Comparison of ENCODE assay signal across 8 cellular contexts in genomic region chr4:88378691-88379559, GRCh38. TPM values are rescaled to one million over a fixed set of nuclear protein-coding genes. Genes with fewer than 3 reads are reported as not detected.
A peak's percentile ranks its signal among the peaks of the same experiment; 100 is the strongest.
DNase-seq lines count a peak whose midpoint lies in the region; ATAC-seq and TF ChIP-seq lines count a peak whose summit lies in the region.

HERC6 (plus strand) TSS chr4:88378852; CDS start chr4:88378922, 70 bp downstream.

- 0% methylated on average over 13 of the region's 62 CpGs for WGBS in right lobe of liver (ENCODE audit: insufficient coverage, low coverage, low lambda C conversion rate, missing lambda C conversion rate)

- H3K9ac ChIP-seq in duodenal mucosa (ENCODE audit: low read depth in 1 of 2, low read length in 2 of 2) = peak within 1 kb of the TSS; percentile 85 to 88

- DNase-seq in BJ (ENCODE audit: low read depth) = peak; percentile 19
- peak; percentile 13 for DNase-seq in NCI-H524 treated with DMSO at 0.1 percent for 48 hours (lab: John Stamatoyannopoulos, UW)
- DNase-seq in activated CD4-positive, alpha-beta T cell treated with anti-CD3 and anti-CD28 coated beads, Interleukin-2, amount 50 U/mL, for 4 hours = peak; percentile 62 to 66
- peak; percentile 79 to 85 (median 82) for DNase-seq in right lobe of liver
- peak; percentile 75 for DNase-seq in stimulated activated CD4-positive, alpha-beta T cell treated with anti-CD3 and anti-CD28 coated beads, Interleukin-4, amount 100 ng/mL, for 24 hours

- H3K36me3 ChIP-seq in BJ (ENCODE audit: control insufficient read depth, insufficient read depth, low read length) = no peaks in the 10 kb centered on the region
- H3K36me3 ChIP-seq in duodenal mucosa (ENCODE audit: control insufficient read depth in 1 of 2, insufficient read depth in 2 of 2, low read length in 2 of 2) = no peaks in the 10 kb centered on the region
- no peaks in the 10 kb centered on the region for H3K36me3 ChIP-seq in right lobe of liver

- H3K27ac ChIP-seq in duodenal mucosa (ENCODE audit: low read depth, low read length) (peak within 1 kb of the TSS; percentile 90), right lobe of liver (peak within 1 kb of the TSS; percentile 92 to 100 (median 99))

- TF ChIP-seq CTCF in BJ (IDR thresholded peaks at IDR 0.05; ENCODE audit: insufficient read depth, low read depth, low read length) = peak; percentile 82
- peak; percentile 60 to 87 (median 68) for TF ChIP-seq CTCF in right lobe of liver (IDR thresholded peaks at IDR 0.05)

- H3K27me3 ChIP-seq in BJ (ENCODE audit: control insufficient read depth, insufficient read depth, low read length) (no peaks in the 10 kb centered on the region), duodenal mucosa (ENCODE audit: control insufficient read depth in 1 of 2, insufficient read depth in 2 of 2, low read length in 2 of 2) (no peaks in the 10 kb centered on the region), right lobe of liver (no peaks in the 10 kb centered on the region)

- ATAC-seq in GM19043 (IDR thresholded peaks at IDR 0.05; ENCODE audit: low read depth, unreplicated experiment) (peak; percentile 81), HG03378 (IDR thresholded peaks at IDR 0.05; ENCODE audit: unreplicated experiment) (peak; percentile 73), right lobe of liver (peak; percentile 93 to 97 (median 96))

- H3K4me3 ChIP-seq in BJ (ENCODE audit: low read depth, low read length) (peak within 1 kb of the TSS; percentile 66), duodenal mucosa (ENCODE audit: low read depth in 1 of 2, low read length in 2 of 2) (peak within 1 kb of the TSS; percentile 86 to 92), right lobe of liver (peak within 1 kb of the TSS; percentile 79 to 99 (median 93))

- CTCF ChIA-PET in BJ (lab: Yijun Ruan, JAX) = interaction anchor here (1.0 to 2.0 kb wide), 10 partner anchors 11 to 160 kb away, joined by 3 to 10 read pairs (median 4); no protein-coding TSS in a partner anchor

- H3K9me3 ChIP-seq in duodenal mucosa (ENCODE audit: control insufficient read depth in 1 of 2, low read length in 2 of 2) = no peaks in the 10 kb centered on the region
- no peaks in the 10 kb centered on the region for H3K9me3 ChIP-seq in right lobe of liver

- peak; percentile 13 for TF ChIP-seq POLR2A in right lobe of liver (IDR thresholded peaks at IDR 0.05)

- intact Hi-C loops in right lobe of liver (cut with DNase I) = loop anchor here in 1 of 2 donors (10.0 kb wide), 1 partner anchor 136 kb away; no protein-coding TSS in a partner anchor

- POLR2A ChIA-PET in BJ (lab: Charles Lee) = no interaction called here

- no peaks in the 10 kb centered on the region for H3K4me1 ChIP-seq in duodenal mucosa (ENCODE audit: control insufficient read depth in 1 of 2, insufficient read depth in 2 of 2, low read length in 2 of 2)
- H3K4me1 ChIP-seq in right lobe of liver = peaks cover 0 to 3% (median 0%) of the 10 kb centered on the region in 4 donors

RNA-seq across cellular contexts. Expression of gene HERC6, which starts in this region (rescaled TPM):
- 3.1 and 4.1 TPM in 2 replicates for polyA plus RNA-seq in BJ (2011; rRNA removed)
- 2.2 and 7.5 TPM in 2 replicates for polyA minus RNA-seq in BJ (2011; rRNA and poly(A)+ RNA removed)
- 1 to 10 TPM; 1.7 to 4.2 (median 3.6) TPM for total RNA-seq in right lobe of liver

Comparison
In these comparisons a context has a peak if more than half of its experiments do, and no peak if none do; other contexts are left out.
1. Peak in every context shown above with its lines: DNase-seq, ATAC-seq, H3K4me3 ChIP-seq and H3K27ac ChIP-seq.
2. DNase-seq: peak in every context shown above with its lines; median percentile 82 in right lobe of liver; 75 in stimulated activated CD4-positive, alpha-beta T cell treated with anti-CD3 and anti-CD28 coated beads, Interleukin-4, amount 100 ng/mL, for 24 hours; 64 in activated CD4-positive, alpha-beta T cell treated with anti-CD3 and anti-CD28 coated beads, Interleukin-2, amount 50 U/mL, for 4 hours; 19 in BJ; 13 in NCI-H524 treated with DMSO at 0.1 percent for 48 hours.